Comparison of ENCODE assay signal across 10 cellular contexts in the genomic region with DNA sequence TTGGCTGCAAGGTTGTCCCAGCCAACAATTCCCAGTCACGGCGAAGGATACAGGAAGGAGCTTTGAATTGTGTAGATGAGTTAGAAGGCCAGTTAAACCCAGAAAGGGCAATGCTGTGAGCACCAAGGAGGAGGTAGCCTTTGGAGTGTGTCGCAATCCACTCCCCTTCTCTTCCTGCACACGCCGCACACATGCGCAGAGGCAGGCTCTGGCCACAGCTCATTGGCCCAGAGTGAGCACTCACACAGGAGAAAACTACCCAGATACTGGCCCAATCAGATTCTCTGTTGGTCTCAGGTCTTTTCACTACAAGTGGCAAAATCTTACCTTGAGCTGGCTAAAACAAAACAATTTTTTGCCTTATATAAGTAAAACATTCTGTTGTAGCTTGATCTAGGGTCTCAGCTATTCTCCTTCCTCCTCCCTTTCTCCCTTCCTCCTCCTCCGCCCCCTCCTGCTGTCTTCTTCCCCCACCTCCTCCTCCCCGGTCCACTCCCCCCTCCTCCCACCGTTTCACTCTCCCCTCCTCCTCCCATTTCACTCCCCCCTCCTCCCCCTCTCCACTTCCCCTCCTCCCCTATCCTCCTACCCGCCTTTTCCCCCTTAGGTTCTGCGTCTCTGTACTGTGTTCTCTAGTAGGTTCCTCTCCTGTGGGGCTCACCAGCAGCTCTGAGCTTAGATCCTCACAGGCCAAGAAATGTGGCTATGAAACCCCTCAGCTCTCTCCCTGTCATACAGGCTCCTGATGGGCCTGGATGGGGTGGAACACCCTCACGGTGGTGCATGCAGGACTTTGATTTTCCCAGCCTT.
DNase-seq lines count a peak whose midpoint lies in the region; ATAC-seq and TF ChIP-seq lines count a peak whose summit lies in the region.
"Had no signal": no experiment of that assay in that cellular context is flagged by ENCODE, and none has a peak within 500 bp of the region (broad histone marks: within the 10 kb centered on the region; RNA-seq: fewer than 3 reads in every experiment).

No MANE protein-coding gene starts in this region.

- H3K9me3 Mint-ChIP-seq in dendritic cell treated with granulocyte-macrophage colony-stimulating factor and Interleukin-4, amounts not matched to agents 40 ng/mL and 50 ng/mL, for 4 days, result no peaks in the 10 kb centered on the region

- H3K4me1 Mint-ChIP-seq in dendritic cell treated with granulocyte-macrophage colony-stimulating factor and Interleukin-4, amounts not matched to agents 40 ng/mL and 50 ng/mL, for 4 days (ENCODE audit: low read depth), result peaks cover 79% of the 10 kb centered on the region

- no peaks in the 10 kb centered on the region for H3K27me3 Mint-ChIP-seq in dendritic cell treated with granulocyte-macrophage colony-stimulating factor and Interleukin-4, amounts not matched to agents 40 ng/mL and 50 ng/mL, for 4 days

- peak; percentile 45 for TF ChIP-seq POLR2A in NB4 (IDR thresholded peaks at IDR 0.05; ENCODE audit: extremely low read depth, insufficient read length)

- TF ChIP-seq CTCF in NB4 (IDR thresholded peaks at IDR 0.05; ENCODE audit: low read depth, low read length), result no peak

- ATAC-seq in GM19463 (IDR thresholded peaks at IDR 0.05; ENCODE audit: unreplicated experiment) (peak; percentile 46), GM18519 (IDR thresholded peaks at IDR 0.05; ENCODE audit: low FRiP score, unreplicated experiment) (no peak), HG03039 (IDR thresholded peaks at IDR 0.05; ENCODE audit: unreplicated experiment) (no peak)

- peak overlapping the region; percentile 50 for H3K4me3 ChIP-seq in NB4 (ENCODE audit: low read depth, low read length)
- H3K4me3 ChIP-seq: cardiac muscle cell, thoracic aorta had no signal

- peak; percentile 95 for DNase-seq in NB4 (ENCODE audit: low read depth)
- peak; percentile 4 to 24 for DNase-seq in stimulated activated CD4-positive, alpha-beta T cell treated with anti-CD3 and anti-CD28 coated beads, Interleukin-4, amount 100 ng/mL, for 48 hours (ENCODE audit: low read depth in 2 of 2)
- no peak for DNase-seq in activated effector memory CD4-positive, alpha-beta T cell treated with anti-CD3 and anti-CD28 coated beads, Interleukin-2, amount 50 U/mL, for 16 hours
- no peak for DNase-seq in NCI-H345 treated with DMSO at 0.1 percent for 48 hours (lab: John Stamatoyannopoulos, UW; ENCODE audit: unreplicated experiment)

- intact Hi-C loops in dendritic cell treated with granulocyte-macrophage colony-stimulating factor and Interleukin-4, amounts not matched to agents 40 ng/mL and 50 ng/mL, for 4 days (cut with micrococcal nuclease), result loop anchor here (2.0 to 10.0 kb wide), 5 partner anchors 39 to 360 kb away; partner anchors contain the start of gene CPPED1

- peak overlapping the region; percentile 95 for H3K27ac Mint-ChIP-seq in dendritic cell treated with granulocyte-macrophage colony-stimulating factor and Interleukin-4, amounts not matched to agents 40 ng/mL and 50 ng/mL, for 4 days

- H3K36me3 Mint-ChIP-seq in dendritic cell treated with granulocyte-macrophage colony-stimulating factor and Interleukin-4, amounts not matched to agents 40 ng/mL and 50 ng/mL, for 4 days (ENCODE audit: low read depth), result peaks cover 24% of the 10 kb centered on the region

- H3K4me3 Mint-ChIP-seq in dendritic cell treated with granulocyte-macrophage colony-stimulating factor and Interleukin-4, amounts not matched to agents 40 ng/mL and 50 ng/mL, for 4 days, result peak overlapping the region; percentile 67

Comparison
In these comparisons a context has a peak if more than half of its experiments do, and no peak if none do; other contexts are left out.
1. DNase-seq: peak in NB4 (single experiment) and stimulated activated CD4-positive, alpha-beta T cell treated with anti-CD3 and anti-CD28 coated beads, Interleukin-4, amount 100 ng/mL, for 48 hours (2 of 2); none in activated effector memory CD4-positive, alpha-beta T cell treated with anti-CD3 and anti-CD28 coated beads, Interleukin-2, amount 50 U/mL, for 16 hours (single experiment) and NCI-H345 treated with DMSO at 0.1 percent for 48 hours (single experiment).